In the genomic region with DNA sequence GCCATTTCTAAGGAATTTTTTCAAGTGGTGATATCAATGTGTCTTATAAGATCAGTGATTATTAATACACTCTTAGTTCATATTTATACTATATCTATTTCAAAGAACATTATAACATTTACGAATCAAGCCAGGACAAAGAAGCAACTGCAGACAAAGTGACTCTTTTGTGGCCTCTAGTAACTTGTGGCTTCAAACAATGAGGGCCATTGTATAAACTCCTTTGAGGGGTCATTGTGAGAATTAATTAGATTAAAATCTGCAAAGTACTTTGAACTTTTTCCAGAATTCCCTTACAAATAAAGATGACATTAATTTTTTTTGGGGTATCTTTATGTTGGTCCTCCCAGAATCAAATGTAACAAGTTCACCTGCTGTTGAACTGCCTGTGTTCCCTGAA, we compare ENCODE assay signal across 28 cellular contexts.
"Had no signal": no experiment of that assay in that cellular context is flagged by ENCODE, and none has a peak within 500 bp of the region (broad histone marks: within the 10 kb centered on the region; RNA-seq: fewer than 3 reads in every experiment).

No MANE protein-coding gene starts in this region.

- H3K9me3 Mint-ChIP-seq: activated CD4-positive, alpha-beta memory T cell treated with anti-CD3 and anti-CD28 coated beads for 36 hours; activated CD4-positive, alpha-beta T cell treated with anti-CD3 and anti-CD28 coated beads, Interleukin-2, amount 10 ng/mL, durations not matched to agents 7 days and 5 days; activated naive CD4-positive, alpha-beta T cell treated with anti-CD3 and anti-CD28 coated beads, Interleukin-2, amount 50 U/mL, for 72 hours; activated naive CD8-positive, alpha-beta T cell treated with anti-CD3 and anti-CD28 coated beads, Interleukin-2, amount 50 U/mL, for 24 hours; activated T-cell treated with anti-CD3 and anti-CD28 coated beads, Interleukin-2, amount 50 U/mL, for 4 hours; brain; central memory CD8-positive, alpha-beta T cell had no signal

- H3K27ac ChIP-seq: VCaP had no signal

- H3K9me3 ChIP-seq: SK-N-SH had no signal

- H3K4me1 Mint-ChIP-seq: activated CD4-positive, alpha-beta T cell treated with anti-CD3 and anti-CD28 coated beads, Interleukin-2, amount 10 ng/mL, durations not matched to agents 7 days and 5 days; activated naive CD8-positive, alpha-beta T cell treated with anti-CD3 and anti-CD28 coated beads, Interleukin-2, amount 50 U/mL, for 24 hours; central memory CD8-positive, alpha-beta T cell had no signal

- ATAC-seq: activated naive CD4-positive, alpha-beta T cell treated with anti-CD3 and anti-CD28 coated beads, Interleukin-2, amount 50 U/mL, for 72 hours; activated naive CD8-positive, alpha-beta T cell treated with anti-CD3 and anti-CD28 coated beads, Interleukin-2, amount 50 U/mL, for 24 hours; activated T-cell treated with anti-CD3 and anti-CD28 coated beads, Interleukin-2, amount 50 U/mL, for 4 hours; Panc1; Right ventricle myocardium inferior had no signal

- DNase-seq: activated CD4-positive, alpha-beta memory T cell treated with anti-CD3 and anti-CD28 coated beads for 36 hours; activated CD4-positive, alpha-beta T cell treated with anti-CD3 and anti-CD28 coated beads, Interleukin-2, amount 10 ng/mL, durations not matched to agents 7 days and 5 days; activated CD4-positive, CD25-positive, alpha-beta regulatory T cell; activated CD8-positive, alpha-beta memory T cell treated with anti-CD3 and anti-CD28 coated beads for 24 hours; activated effector memory CD4-positive, alpha-beta T cell treated with anti-CD3 and anti-CD28 coated beads, Interleukin-2, amount 50 U/mL, for 16 hours; activated naive CD4-positive, alpha-beta T cell treated with Interleukin-2 at 50 U/mL for 16 hours; activated naive CD8-positive, alpha-beta T cell treated with anti-CD3 and anti-CD28 coated beads, Interleukin-2, amount 50 U/mL, for 24 hours; activated T-cell treated with anti-CD3 and anti-CD28 coated beads, Interleukin-2, amount 50 U/mL, for 4 hours; amniotic stem cell; Kasumi-1; NCI-H1417; NCI-H1694; NCI-H2029; NCI-H2107; NCI-H2171 treated with DMSO at 0.1 percent for 48 hours; NCI-H345; NCI-H510A; NK-92 treated with Interleukin-12 subunit alpha and Interleukin-12 subunit beta, amount 100 ng/mL, for 24 hours; OCI-M1; RPMI8226; SK-N-SH; T-helper 1 cell had no signal

- H3K27ac Mint-ChIP-seq: activated CD4-positive, alpha-beta memory T cell treated with anti-CD3 and anti-CD28 coated beads for 36 hours; activated CD4-positive, alpha-beta T cell treated with anti-CD3 and anti-CD28 coated beads, Interleukin-2, amount 10 ng/mL, durations not matched to agents 7 days and 5 days; activated naive CD4-positive, alpha-beta T cell treated with anti-CD3 and anti-CD28 coated beads, Interleukin-2, amount 50 U/mL, for 72 hours; activated naive CD8-positive, alpha-beta T cell treated with anti-CD3 and anti-CD28 coated beads, Interleukin-2, amount 50 U/mL, for 24 hours; brain had no signal

- H3K4me3 Mint-ChIP-seq: activated CD4-positive, alpha-beta memory T cell treated with anti-CD3 and anti-CD28 coated beads for 36 hours; activated CD4-positive, alpha-beta T cell treated with anti-CD3 and anti-CD28 coated beads, Interleukin-2, amount 10 ng/mL, durations not matched to agents 7 days and 5 days; activated naive CD8-positive, alpha-beta T cell treated with anti-CD3 and anti-CD28 coated beads, Interleukin-2, amount 50 U/mL, for 24 hours; activated T-cell treated with anti-CD3 and anti-CD28 coated beads, Interleukin-2, amount 50 U/mL, for 4 hours; brain; central memory CD8-positive, alpha-beta T cell had no signal

- H3K36me3 Mint-ChIP-seq: activated CD4-positive, alpha-beta memory T cell treated with anti-CD3 and anti-CD28 coated beads for 36 hours; activated naive CD4-positive, alpha-beta T cell treated with anti-CD3 and anti-CD28 coated beads, Interleukin-2, amount 50 U/mL, for 72 hours; brain had no signal

- H3K9ac ChIP-seq: SK-N-SH had no signal
